Comparison of ENCODE assay signal across 1 cellular context in the genomic region with DNA sequence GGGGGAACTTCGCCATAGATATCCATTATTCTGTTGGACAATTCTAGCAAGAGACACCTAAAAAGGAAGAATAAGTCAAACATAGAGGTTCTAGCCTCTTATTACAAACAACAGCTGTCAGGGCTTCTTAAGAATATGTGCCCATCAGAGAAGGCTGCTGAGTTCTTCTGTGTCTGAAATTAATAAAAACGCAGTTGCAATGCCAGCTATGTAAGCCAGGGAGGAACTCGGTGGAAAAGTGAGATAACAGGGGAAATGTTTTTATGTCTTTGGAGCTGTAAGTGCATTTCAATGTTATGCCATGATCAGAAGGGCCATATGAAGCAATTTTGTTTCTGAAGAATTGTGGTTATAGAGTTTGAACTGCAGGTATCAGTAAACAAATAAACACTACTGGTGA.
TF ChIP-seq lines count a peak whose summit lies in the region.

No MANE protein-coding gene starts in this region.

TF ChIP-seq in GM23338, 12 proteins besides CTCF, POLR2A, EP300 and RAD21 (continued from another document):
- no peak for TF ChIP-seq ZNF462 (CRISPR knock-in tag; IDR thresholded peaks at IDR 0.05)
TF ChIP-seq in GM23338: peak in this region for 0.
